11 cellular contexts compared by ENCODE assay signal in genomic region chr9:134343637-134344036, GRCh38. TPM values are rescaled to one million over a fixed set of nuclear protein-coding genes. Genes with fewer than 3 reads are reported as not detected.
DNase-seq lines count a peak whose midpoint lies in the region; ATAC-seq and TF ChIP-seq lines count a peak whose summit lies in the region.
"Had no signal": no experiment of that assay in that cellular context is flagged by ENCODE, and none has a peak within 500 bp of the region (broad histone marks: within the 10 kb centered on the region; RNA-seq: fewer than 3 reads in every experiment).

No MANE protein-coding gene starts in this region.

- no peaks in the 10 kb centered on the region for H3K27me3 Mint-ChIP-seq in endodermal cell (ENCODE audit: insufficient read depth)
- no peaks in the 10 kb centered on the region for H3K27me3 Mint-ChIP-seq in activated T-helper 17 cell treated with anti-CD3 and anti-CD28 coated beads, Interleukin-2, amount 50 U/mL, for 72 hours

- 94 to 96% methylated on average over 13 to 16 of the region's 16 CpGs for WGBS in endodermal cell (ENCODE audit: insufficient coverage in 1 of 2, insufficient read length in 1 of 2), 2 experiments
- WGBS in lung, 2 donors, result 45 to 52% methylated on average over 16 of the region's 16 CpGs

- no peak overlapping the region for H3K4me3 ChIP-seq in RWPE2 (ENCODE audit: severe bottlenecking)
- H3K4me3 ChIP-seq in endodermal cell (ENCODE audit: low read length), result no peak overlapping the region
- H3K4me3 ChIP-seq in lung, result no peak overlapping the region
- H3K4me3 ChIP-seq in tibial artery, result no peak overlapping the region

- H3K27me3 ChIP-seq in RWPE2 (ENCODE audit: insufficient read depth, poor library complexity, severe bottlenecking) (no peaks in the 10 kb centered on the region), endodermal cell (ENCODE audit: control insufficient read depth, insufficient read depth, low read length, poor library complexity, severe bottlenecking) (no peaks in the 10 kb centered on the region), lung (ENCODE audit: control insufficient read depth, insufficient read depth) (no peaks in the 10 kb centered on the region), tibial artery (no peaks in the 10 kb centered on the region)

- ATAC-seq in RWPE2 (ENCODE audit: low read depth) (no peak), lung (ENCODE audit: insufficient read depth, low FRiP score) (no peak)
- no peak for ATAC-seq in activated T-helper 17 cell treated with anti-CD3 and anti-CD28 coated beads, Interleukin-2, amount 50 U/mL, for 72 hours (replicated peaks)

- H3K27ac ChIP-seq in RWPE2 (ENCODE audit: poor library complexity, severe bottlenecking) (peak overlapping the region; percentile 24), endodermal cell (ENCODE audit: low read depth, low read length) (no peak overlapping the region), lung (ENCODE audit: low read depth in 1 of 2, low read length in 1 of 2) (peak overlapping the region; percentile 3 to 69), tibial artery (no peak overlapping the region)

- H3K4me3 Mint-ChIP-seq in endodermal cell, result no peak overlapping the region
- no peak overlapping the region for H3K4me3 Mint-ChIP-seq in activated T-helper 17 cell treated with anti-CD3 and anti-CD28 coated beads, Interleukin-2, amount 50 U/mL, for 72 hours
- H3K4me3 Mint-ChIP-seq: CD8-positive, alpha-beta T cell had no signal

- H3K4me1 ChIP-seq in RWPE2 (ENCODE audit: insufficient read depth, poor library complexity, severe bottlenecking) (peaks cover 4% of the 10 kb centered on the region), endodermal cell (ENCODE audit: control insufficient read depth, insufficient read depth, low read length) (no peaks in the 10 kb centered on the region), lung (ENCODE audit: control insufficient read depth in 2 of 2, insufficient read depth in 2 of 2, low read length in 2 of 2) (peaks cover 6 to 79% of the 10 kb centered on the region in 2 donors), tibial artery (peaks cover 0 to 98% (median 83%) of the 10 kb centered on the region in 4 donors)

- TF ChIP-seq CTCF in RWPE2 (IDR thresholded peaks at IDR 0.05; ENCODE audit: poor library complexity, severe bottlenecking) (no peak), endodermal cell (conservative IDR thresholded peaks at IDR 0.05) (no peak), lung (IDR thresholded peaks at IDR 0.05; ENCODE audit: control extremely low read depth, extremely low read depth) (no peak), tibial artery (IDR thresholded peaks at IDR 0.05) (no peak)

- peak overlapping the region; percentile 32 for H3K27ac Mint-ChIP-seq in endodermal cell
- H3K27ac Mint-ChIP-seq in activated T-helper 17 cell treated with anti-CD3 and anti-CD28 coated beads, Interleukin-2, amount 50 U/mL, for 72 hours, result no peak overlapping the region
- H3K27ac Mint-ChIP-seq: CD8-positive, alpha-beta T cell had no signal

- H3K36me3 ChIP-seq in RWPE2 (ENCODE audit: low read depth) (no peaks in the 10 kb centered on the region), endodermal cell (ENCODE audit: control insufficient read depth, insufficient read depth, low read length) (no peaks in the 10 kb centered on the region), lung (ENCODE audit: control insufficient read depth in 2 of 2, insufficient read depth in 2 of 2, low read length in 2 of 2) (no peaks in the 10 kb centered on the region), tibial artery (no peaks in the 10 kb centered on the region)

- H3K9ac ChIP-seq in endodermal cell (ENCODE audit: extremely low read depth, low read length, poor library complexity, severe bottlenecking), result no peak overlapping the region

- DNase-seq in RWPE2 (ENCODE audit: low spot score) (no peak), endodermal cell (no peak), lung (ENCODE audit: low spot score) (no peak), tibial artery (peak; percentile 60 to 82), GOT3 (lab: John Stamatoyannopoulos, UW) (no peak), posterior cingulate gyrus (no peak), NK-92 (lab: John Stamatoyannopoulos, UW; ENCODE audit: unreplicated experiment) (no peak)
- DNase-seq: NCI-H1105 treated with DMSO at 0.1 percent for 48 hours, NCI-H345 had no signal

- no peaks in the 10 kb centered on the region for H3K36me3 Mint-ChIP-seq in endodermal cell (ENCODE audit: low read depth)
- H3K36me3 Mint-ChIP-seq in activated T-helper 17 cell treated with anti-CD3 and anti-CD28 coated beads, Interleukin-2, amount 50 U/mL, for 72 hours (ENCODE audit: low read depth), result no peaks in the 10 kb centered on the region
- H3K36me3 Mint-ChIP-seq: CD8-positive, alpha-beta T cell had no signal

- no peaks in the 10 kb centered on the region for H3K9me3 Mint-ChIP-seq in endodermal cell
- no peaks in the 10 kb centered on the region for H3K9me3 Mint-ChIP-seq in activated T-helper 17 cell treated with anti-CD3 and anti-CD28 coated beads, Interleukin-2, amount 50 U/mL, for 72 hours
- H3K9me3 Mint-ChIP-seq: CD8-positive, alpha-beta T cell had no signal

- H3K9me3 ChIP-seq in RWPE2 (ENCODE audit: severe bottlenecking) (no peaks in the 10 kb centered on the region), endodermal cell (ENCODE audit: control insufficient read depth, low read length) (no peaks in the 10 kb centered on the region), lung (ENCODE audit: control insufficient read depth in 2 of 2, insufficient read depth in 1 of 2, low read length in 1 of 2) (no peaks in the 10 kb centered on the region), tibial artery (no peaks in the 10 kb centered on the region)

- intact Hi-C loops in tibial artery (cut with DNase I; ENCODE audit: low total_unique reads) (no loop called here), posterior cingulate gyrus (cut with DNase I) (no loop called here)

- H3K4me1 Mint-ChIP-seq in endodermal cell, result peaks cover 2% of the 10 kb centered on the region
- H3K4me1 Mint-ChIP-seq in activated T-helper 17 cell treated with anti-CD3 and anti-CD28 coated beads, Interleukin-2, amount 50 U/mL, for 72 hours, result no peaks in the 10 kb centered on the region

RNA-seq across cellular contexts. Expression of gene RXRA, which starts 17.4 kb away (rescaled TPM):
- total RNA-seq in endodermal cell (10 to 100 TPM; 58.3 to 70.6 TPM), lung (10 to 100 TPM; 24.2 to 85.2 TPM)
- 37.4 TPM for polyA plus RNA-seq in endodermal cell (2013, experiment 1 of 2)
- polyA plus RNA-seq in endodermal cell (2013, experiment 2 of 2), result 33.9 TPM
- 10 to 100 TPM; 45.5 to 58.9 TPM for polyA plus RNA-seq in lung
- 10 to 100 TPM in 1 of 2 donors, 1 to 10 TPM in 1; 4.2 to 41.6 TPM for total RNA-seq in activated T-helper 17 cell treated with anti-CD3 and anti-CD28 coated beads, Interleukin-2, amount 50 U/mL, for 72 hours

Comparison
In these comparisons a context has a peak if more than half of its experiments do, and no peak if none do; other contexts are left out.
1. DNase-seq: peak in tibial artery (2 of 2); none in RWPE2 (single experiment), endodermal cell (single experiment), lung (single experiment), GOT3 (single experiment), posterior cingulate gyrus (0 of 10) and NK-92 (single experiment).
2. H3K27ac ChIP-seq: peak in RWPE2 (single experiment) and lung (2 of 2); none in endodermal cell (single experiment) and tibial artery (0 of 2).